ENCODE assay signal across 1 cellular context in genomic region chr16:56191807-56192643, GRCh38.
TF ChIP-seq lines count a peak whose summit lies in the region.

No MANE protein-coding gene starts in this region.

TF ChIP-seq in K562, 482 proteins besides CTCF, POLR2A, EP300 and RAD21:
- TF ChIP-seq CREB1 (IDR thresholded peaks at IDR 0.05), result no peak
- no peak for TF ChIP-seq CREB1 (CRISPR knock-in tag; IDR thresholded peaks at IDR 0.05)
- no peak for TF ChIP-seq ZNF407 (IDR thresholded peaks at IDR 0.05; ENCODE audit: low read depth)
- no peak for TF ChIP-seq ZNF3 (CRISPR knock-in tag; IDR thresholded peaks at IDR 0.05)
- no peak for TF ChIP-seq ZNF76 (CRISPR knock-in tag; IDR thresholded peaks at IDR 0.05; ENCODE audit: borderline replicate concordance)
- TF ChIP-seq ARID3A (IDR thresholded peaks at IDR 0.05; ENCODE audit: borderline replicate concordance, low read depth, low read length), result no peak
- TF ChIP-seq ZNF830 (CRISPR knock-in tag; IDR thresholded peaks at IDR 0.05), result no peak
- TF ChIP-seq NUFIP1 (IDR thresholded peaks at IDR 0.05; ENCODE audit: partially characterized antibody), result no peak
- TF ChIP-seq ZBTB1 (CRISPR knock-in tag; IDR thresholded peaks at IDR 0.05; ENCODE audit: borderline replicate concordance, low read depth), result no peak
- no peak for TF ChIP-seq RBM14 (IDR thresholded peaks at IDR 0.05; ENCODE audit: borderline replicate concordance, insufficient read depth, low read depth, low read length)
- TF ChIP-seq IFI16 (CRISPR knock-in tag; IDR thresholded peaks at IDR 0.05), result no peak
- TF ChIP-seq CREB5 (CRISPR knock-in tag; IDR thresholded peaks at IDR 0.05), result no peak
- TF ChIP-seq HNRNPH1 (optimal IDR thresholded peaks at IDR 0.05; ENCODE audit: low read depth, low read length), result no peak
- TF ChIP-seq ZBTB8A (IDR thresholded peaks at IDR 0.05; ENCODE audit: partially characterized antibody), result no peak
- no peak for TF ChIP-seq KDM1A (IDR thresholded peaks at IDR 0.05)
- no peak for TF ChIP-seq ZNF174 (CRISPR knock-in tag; IDR thresholded peaks at IDR 0.05)
- TF ChIP-seq BRF1 (IDR thresholded peaks at IDR 0.05; ENCODE audit: borderline replicate concordance, extremely low read depth, insufficient read length), result no peak
